In the genomic region with DNA sequence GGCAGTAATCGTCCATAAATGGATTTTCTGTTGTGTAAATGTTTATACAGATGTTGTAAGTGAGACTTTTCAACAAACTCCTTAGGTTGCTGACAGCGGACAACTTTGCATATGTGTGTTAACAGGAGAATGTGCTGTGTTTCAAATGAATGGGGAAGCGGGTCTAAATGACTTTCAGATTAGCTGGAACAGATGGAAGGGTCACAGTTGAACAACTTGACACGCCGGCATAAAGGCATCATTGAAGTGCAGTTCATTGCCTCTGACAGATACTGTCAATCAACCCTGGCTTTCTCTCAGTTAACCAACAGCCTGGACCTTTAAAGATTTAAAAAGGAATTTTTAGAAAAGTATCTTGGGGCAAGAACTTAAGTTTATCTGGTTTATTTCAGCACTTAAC, we compare ENCODE assay signal across 23 cellular contexts.
DNase-seq lines count a peak whose midpoint lies in the region; ATAC-seq and TF ChIP-seq lines count a peak whose summit lies in the region.
"Had no signal": no experiment of that assay in that cellular context is flagged by ENCODE, and none has a peak within 500 bp of the region (broad histone marks: within the 10 kb centered on the region; RNA-seq: fewer than 3 reads in every experiment).

No MANE protein-coding gene starts in this region.

- ATAC-seq in SK-N-SH treated with all-trans-retinoic acid at 6 μM for 48 hours (no peak), left lung (no peak)
- ATAC-seq: T-helper 17 cell had no signal

- no peak for DNase-seq in SK-N-SH
- peak; percentile 58 to 76 for DNase-seq in NCI-H446 (lab: John Stamatoyannopoulos, UW)
- DNase-seq in NCI-H82 (lab: John Stamatoyannopoulos, UW): peak; percentile 93
- DNase-seq in neural crest cell (ENCODE audit: low read depth, low spot score): peak; percentile 6
- no peak for DNase-seq in left lung
- no peak for DNase-seq in UCSD-AML1 (lab: John Stamatoyannopoulos, UW; ENCODE audit: unreplicated experiment)
- no peak for DNase-seq in HCEC 1CT
- DNase-seq: 8988T; ACHN; BE2C; CD8-positive, alpha-beta memory T cell; KBM-7; MG63; NCI-H1417 treated with DMSO at 0.1 percent for 48 hours; NCI-H1930; NCI-H2107; NCI-H510A; RPMI8226; SHP77; T-helper 17 cell had no signal

- no peaks in the 10 kb centered on the region for H3K36me3 ChIP-seq in SK-N-SH (replicated peaks in 1 of 2; ENCODE audit: control insufficient read depth in 1 of 2, insufficient read depth in 2 of 2, low read length in 1 of 2)
- H3K36me3 ChIP-seq in left lung: no peaks in the 10 kb centered on the region
- H3K36me3 ChIP-seq: BE2C, MG63 had no signal

- no peak overlapping the region for H3K27ac Mint-ChIP-seq in neural crest cell (ENCODE audit: unreplicated experiment)
- H3K27ac Mint-ChIP-seq: CD14-positive monocyte; CD8-positive, alpha-beta memory T cell; T-helper 17 cell had no signal

- H3F3A ChIP-seq in SK-N-SH (replicated peaks; ENCODE audit: insufficient read depth): no peaks in the 10 kb centered on the region

- H3K4me3 ChIP-seq in SK-N-SH (ENCODE audit: low read depth in 2 of 2, low read length in 1 of 2) (no peak overlapping the region), left lung (no peak overlapping the region)
- H3K4me3 ChIP-seq: MG63, SK-N-MC had no signal

- peaks cover 90% of the 10 kb centered on the region for H3K27me3 Mint-ChIP-seq in neural crest cell (ENCODE audit: low read depth)

- H3K9ac ChIP-seq in SK-N-SH: no peak overlapping the region

- WGBS in SK-N-SH (ENCODE audit: low lambda C conversion rate): 53% methylated on average over 5 of the region's 5 CpGs

- no peaks in the 10 kb centered on the region for H3K79me2 ChIP-seq in SK-N-SH (ENCODE audit: insufficient read depth)

- H3K27me3 ChIP-seq in SK-N-SH (ENCODE audit: insufficient read depth): no peaks in the 10 kb centered on the region
- H3K27me3 ChIP-seq in left lung: peaks cover 0 to 8% of the 10 kb centered on the region in 2 donors
- H3K27me3 ChIP-seq: BE2C had no signal

- POLR2A ChIA-PET in SK-N-SH (lab: Yijun Ruan, JAX): no interaction called here

- H3K9me3 Mint-ChIP-seq in neural crest cell: no peaks in the 10 kb centered on the region

- no peaks in the 10 kb centered on the region for H3K9me2 ChIP-seq in SK-N-SH

- H3K9me3 ChIP-seq in SK-N-SH: no peaks in the 10 kb centered on the region
- no peaks in the 10 kb centered on the region for H3K9me3 ChIP-seq in left lung
- H3K9me3 ChIP-seq: BE2C, MG63 had no signal

- no peak overlapping the region for H3K4me2 ChIP-seq in SK-N-SH

- intact Hi-C loops in left lung (cut with DNase I): no loop called here

- CTCF ChIA-PET in SK-N-SH (lab: Yijun Ruan, JAX): interaction anchor here (0.7 kb wide), 1 partner anchor 97 kb away, joined by 3 read pairs; no protein-coding TSS in a partner anchor

- no peak overlapping the region for H3K4me3 Mint-ChIP-seq in neural crest cell
- H3K4me3 Mint-ChIP-seq: CD14-positive monocyte; CD8-positive, alpha-beta memory T cell; T-helper 17 cell had no signal

- H3K4me1 ChIP-seq in SK-N-SH (ENCODE audit: control insufficient read depth in 1 of 2, insufficient read depth in 2 of 2, low read depth in 1 of 2, low read length in 1 of 2) (no peaks in the 10 kb centered on the region), left lung (no peaks in the 10 kb centered on the region)
- H3K4me1 ChIP-seq: BE2C had no signal

- TF ChIP-seq EP300 in SK-N-SH (IDR thresholded peaks at IDR 0.05; ENCODE audit: borderline replicate concordance in 1 of 2, low read depth in 1 of 2, low read length in 1 of 2): no peak

- H3K4me1 Mint-ChIP-seq in neural crest cell: peaks cover 17% of the 10 kb centered on the region
- H3K4me1 Mint-ChIP-seq: CD14-positive monocyte; CD8-positive, alpha-beta memory T cell; T-helper 17 cell had no signal

- H4K20me1 ChIP-seq in SK-N-SH (ENCODE audit: insufficient read depth): no peaks in the 10 kb centered on the region

- no peak for TF ChIP-seq CTCF in SK-N-SH (IDR thresholded peaks at IDR 0.05)
- TF ChIP-seq CTCF in neural crest cell (conservative IDR thresholded peaks at IDR 0.05): no peak
- TF ChIP-seq CTCF in left lung (IDR thresholded peaks at IDR 0.05): no peak

- H3K36me3 Mint-ChIP-seq in neural crest cell (ENCODE audit: low read depth): no peaks in the 10 kb centered on the region
- H3K36me3 Mint-ChIP-seq: CD14-positive monocyte; CD8-positive, alpha-beta memory T cell had no signal

- TF ChIP-seq RAD21 in SK-N-SH (IDR thresholded peaks at IDR 0.05; ENCODE audit: low read length): no peak

- H3K27ac ChIP-seq in SK-N-SH (ENCODE audit: low read depth in 2 of 2, low read length in 1 of 2): no peak overlapping the region
- H3K27ac ChIP-seq in left lung: no peak overlapping the region
- H3K27ac ChIP-seq: SK-N-MC had no signal

- H2AFZ ChIP-seq in SK-N-SH (ENCODE audit: low read depth): no peak overlapping the region

TF ChIP-seq in SK-N-SH treated with all-trans-retinoic acid at 6 μM for 48 hours, 23 proteins besides CTCF, POLR2A, EP300 and RAD21:
- TF ChIP-seq TCF4 (CRISPR knock-in tag; IDR thresholded peaks at IDR 0.05; ENCODE audit: borderline replicate concordance) (peak; percentile 58; the same call in 1 of the 2 replicates), ZFP30 (CRISPR knock-in tag; IDR thresholded peaks at IDR 0.05) (no peak), CSDC2 (CRISPR knock-in tag; IDR thresholded peaks at IDR 0.05) (no peak)

TF ChIP-seq in SK-N-SH, 30 proteins besides CTCF, POLR2A, EP300 and RAD21 (continues in another document):
- TF ChIP-seq EZH2phosphoT487 (IDR thresholded peaks at IDR 0.05; ENCODE audit: borderline replicate concordance, low read depth) (no peak), FOXM1 (IDR thresholded peaks at IDR 0.05; ENCODE audit: low read depth) (no peak), TEAD4 (IDR thresholded peaks at IDR 0.05; ENCODE audit: borderline replicate concordance, insufficient read depth) (no peak), MXI1 (IDR thresholded peaks at IDR 0.05; ENCODE audit: low read depth, low read length) (no peak), TAF1 (IDR thresholded peaks at IDR 0.05; ENCODE audit: borderline replicate concordance, low read depth, low read length) (no peak), MAX (IDR thresholded peaks at IDR 0.05; ENCODE audit: low read depth) (no peak), TCF12 (IDR thresholded peaks at IDR 0.05) (no peak), USF2 (IDR thresholded peaks at IDR 0.05; ENCODE audit: borderline replicate concordance, low read depth, low read length) (no peak), SMC3 (IDR thresholded peaks at IDR 0.05; ENCODE audit: low read depth, low read length) (no peak), JUND (IDR thresholded peaks at IDR 0.05) (no peak), ELF1 (IDR thresholded peaks at IDR 0.05) (no peak)
- TF ChIP-seq, protein P1, sequence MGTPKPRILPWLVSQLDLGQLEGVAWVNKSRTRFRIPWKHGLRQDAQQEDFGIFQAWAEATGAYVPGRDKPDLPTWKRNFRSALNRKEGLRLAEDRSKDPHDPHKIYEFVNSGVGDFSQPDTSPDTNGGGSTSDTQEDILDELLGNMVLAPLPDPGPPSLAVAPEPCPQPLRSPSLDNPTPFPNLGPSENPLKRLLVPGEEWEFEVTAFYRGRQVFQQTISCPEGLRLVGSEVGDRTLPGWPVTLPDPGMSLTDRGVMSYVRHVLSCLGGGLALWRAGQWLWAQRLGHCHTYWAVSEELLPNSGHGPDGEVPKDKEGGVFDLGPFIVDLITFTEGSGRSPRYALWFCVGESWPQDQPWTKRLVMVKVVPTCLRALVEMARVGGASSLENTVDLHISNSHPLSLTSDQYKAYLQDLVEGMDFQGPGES (IDR thresholded peaks at IDR 0.05; ENCODE audit: low read depth, low read length): no peak
- TF ChIP-seq, protein P2, sequence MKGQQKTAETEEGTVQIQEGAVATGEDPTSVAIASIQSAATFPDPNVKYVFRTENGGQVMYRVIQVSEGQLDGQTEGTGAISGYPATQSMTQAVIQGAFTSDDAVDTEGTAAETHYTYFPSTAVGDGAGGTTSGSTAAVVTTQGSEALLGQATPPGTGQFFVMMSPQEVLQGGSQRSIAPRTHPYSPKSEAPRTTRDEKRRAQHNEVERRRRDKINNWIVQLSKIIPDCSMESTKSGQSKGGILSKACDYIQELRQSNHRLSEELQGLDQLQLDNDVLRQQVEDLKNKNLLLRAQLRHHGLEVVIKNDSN (IDR thresholded peaks at IDR 0.05; ENCODE audit: borderline replicate concordance, low read depth): no peak
- TF ChIP-seq, protein P3, sequence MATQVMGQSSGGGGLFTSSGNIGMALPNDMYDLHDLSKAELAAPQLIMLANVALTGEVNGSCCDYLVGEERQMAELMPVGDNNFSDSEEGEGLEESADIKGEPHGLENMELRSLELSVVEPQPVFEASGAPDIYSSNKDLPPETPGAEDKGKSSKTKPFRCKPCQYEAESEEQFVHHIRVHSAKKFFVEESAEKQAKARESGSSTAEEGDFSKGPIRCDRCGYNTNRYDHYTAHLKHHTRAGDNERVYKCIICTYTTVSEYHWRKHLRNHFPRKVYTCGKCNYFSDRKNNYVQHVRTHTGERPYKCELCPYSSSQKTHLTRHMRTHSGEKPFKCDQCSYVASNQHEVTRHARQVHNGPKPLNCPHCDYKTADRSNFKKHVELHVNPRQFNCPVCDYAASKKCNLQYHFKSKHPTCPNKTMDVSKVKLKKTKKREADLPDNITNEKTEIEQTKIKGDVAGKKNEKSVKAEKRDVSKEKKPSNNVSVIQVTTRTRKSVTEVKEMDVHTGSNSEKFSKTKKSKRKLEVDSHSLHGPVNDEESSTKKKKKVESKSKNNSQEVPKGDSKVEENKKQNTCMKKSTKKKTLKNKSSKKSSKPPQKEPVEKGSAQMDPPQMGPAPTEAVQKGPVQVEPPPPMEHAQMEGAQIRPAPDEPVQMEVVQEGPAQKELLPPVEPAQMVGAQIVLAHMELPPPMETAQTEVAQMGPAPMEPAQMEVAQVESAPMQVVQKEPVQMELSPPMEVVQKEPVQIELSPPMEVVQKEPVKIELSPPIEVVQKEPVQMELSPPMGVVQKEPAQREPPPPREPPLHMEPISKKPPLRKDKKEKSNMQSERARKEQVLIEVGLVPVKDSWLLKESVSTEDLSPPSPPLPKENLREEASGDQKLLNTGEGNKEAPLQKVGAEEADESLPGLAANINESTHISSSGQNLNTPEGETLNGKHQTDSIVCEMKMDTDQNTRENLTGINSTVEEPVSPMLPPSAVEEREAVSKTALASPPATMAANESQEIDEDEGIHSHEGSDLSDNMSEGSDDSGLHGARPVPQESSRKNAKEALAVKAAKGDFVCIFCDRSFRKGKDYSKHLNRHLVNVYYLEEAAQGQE (IDR thresholded peaks at IDR 0.05; ENCODE audit: low read depth, low read length): no peak

Comparison
In these comparisons a context has a peak if more than half of its experiments do, and no peak if none do; other contexts are left out.
1. DNase-seq: peak in NCI-H446 (2 of 2), NCI-H82 (single experiment) and neural crest cell (single experiment); none in SK-N-SH (single experiment), left lung (0 of 2), UCSD-AML1 (single experiment) and HCEC 1CT (single experiment).